In the genomic region with DNA sequence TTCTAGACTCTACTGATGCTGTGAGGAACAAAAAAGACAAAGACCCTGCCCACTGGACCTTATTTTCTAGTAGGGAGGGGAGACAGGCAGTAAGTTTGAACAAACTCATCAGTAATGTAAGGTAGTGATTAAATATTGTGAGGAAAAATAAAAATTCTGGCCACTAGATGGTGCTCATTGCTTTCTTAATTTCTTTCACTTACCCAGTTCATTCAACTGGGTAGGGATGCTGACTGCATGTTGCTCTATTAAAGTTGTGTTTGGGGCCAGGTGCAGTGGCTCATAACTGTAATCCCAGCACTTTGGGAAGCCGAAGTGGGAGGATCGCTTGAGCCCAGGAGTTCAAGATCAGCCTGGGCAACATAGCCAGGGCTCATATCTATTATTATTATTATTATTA, we compare ENCODE assay signal across 1 cellular context.
TF ChIP-seq lines count a peak whose summit lies in the region.

No MANE protein-coding gene starts in this region.

TF ChIP-seq in HepG2, 621 proteins besides CTCF, POLR2A, EP300 and RAD21:
- TF ChIP-seq, protein P1, sequence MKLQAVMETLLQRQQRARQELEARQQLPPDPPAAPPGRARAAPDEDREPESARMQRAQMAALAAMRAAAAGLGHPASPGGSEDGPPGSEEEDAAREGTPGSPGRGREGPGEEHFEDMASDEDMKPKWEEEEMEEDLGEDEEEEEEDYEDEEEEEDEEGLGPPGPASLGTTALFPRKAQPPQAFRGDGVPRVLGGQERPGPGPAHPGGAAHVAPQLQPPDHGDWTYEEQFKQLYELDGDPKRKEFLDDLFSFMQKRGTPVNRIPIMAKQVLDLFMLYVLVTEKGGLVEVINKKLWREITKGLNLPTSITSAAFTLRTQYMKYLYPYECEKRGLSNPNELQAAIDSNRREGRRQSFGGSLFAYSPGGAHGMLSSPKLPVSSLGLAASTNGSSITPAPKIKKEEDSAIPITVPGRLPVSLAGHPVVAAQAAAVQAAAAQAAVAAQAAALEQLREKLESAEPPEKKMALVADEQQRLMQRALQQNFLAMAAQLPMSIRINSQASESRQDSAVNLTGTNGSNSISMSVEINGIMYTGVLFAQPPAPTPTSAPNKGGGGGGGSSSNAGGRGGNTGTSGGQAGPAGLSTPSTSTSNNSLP (IDR thresholded peaks at IDR 0.05; ENCODE audit: low read depth, low read length), result peak; percentile 74
- peak; percentile 77 for TF ChIP-seq STAG1 (CRISPR knock-in tag; IDR thresholded peaks at IDR 0.05)
- no peak for TF ChIP-seq ZFP82 (CRISPR knock-in tag; IDR thresholded peaks at IDR 0.05; ENCODE audit: borderline replicate concordance)
- TF ChIP-seq SMC3 (IDR thresholded peaks at IDR 0.05; ENCODE audit: low read length), result peak; percentile 59
